Comparison of ENCODE assay signal across 19 cellular contexts in genomic region chr12:132522586-132523380, GRCh38. TPM values are rescaled to one million over a fixed set of nuclear protein-coding genes. Genes with fewer than 3 reads are reported as not detected.
A peak's percentile ranks its signal among the peaks of the same experiment; 100 is the strongest.
DNase-seq lines count a peak whose midpoint lies in the region; ATAC-seq lines count a peak whose summit lies in the region.
"Had no signal": no experiment of that assay in that cellular context is flagged by ENCODE, and none has a peak within 500 bp of the region (broad histone marks: within the 10 kb centered on the region; RNA-seq: fewer than 3 reads in every experiment).

No MANE protein-coding gene starts in this region.

- DNase-seq in A172 (ENCODE audit: low spot score) = peak; percentile 35
- peak; percentile 26 for DNase-seq in COLO668 (lab: John Stamatoyannopoulos, UW; ENCODE audit: unreplicated experiment)
- DNase-seq in NCI-H2171 treated with DMSO at 0.1 percent for 48 hours (lab: John Stamatoyannopoulos, UW) = peak; percentile 75
- peak; percentile 52 for DNase-seq in cerebellum (ENCODE audit: low spot score)
- DNase-seq in HuH-7 (ENCODE audit: low spot score) = no peak
- no peak for DNase-seq in SKM-1 (lab: John Stamatoyannopoulos, UW; ENCODE audit: unreplicated experiment)
- DNase-seq: activated CD4-positive, alpha-beta T cell treated with anti-CD3 and anti-CD28 coated beads for 1 hour; activated naive CD4-positive, alpha-beta T cell treated with Interleukin-2 at 50 U/mL for 16 hours; activated T-cell treated with anti-CD3 and anti-CD28 coated beads, Interleukin-2, amount 50 U/mL, for 4 hours; amniotic stem cell; EL; kidney glomerular epithelial cell; mesenchymal stem cell; NCI-H1436 treated with DMSO at 0.1 percent for 48 hours; NCI-H510A; PC-3; SIG-M5; T-cell had no signal

- no peak for ATAC-seq in HG02870 (IDR thresholded peaks at IDR 0.05; ENCODE audit: unreplicated experiment)

RNA-seq across cellular contexts. Expression of gene FBRSL1, which starts 32.8 kb away (rescaled TPM):
- total RNA-seq in A172 (2014; rRNA removed; shearing (Covaris generic)) = 12.6 and 22.5 TPM in 2 replicates
- total RNA-seq in cerebellum = 10.5 TPM

Comparison
In these comparisons a context has a peak if more than half of its experiments do, and no peak if none do; other contexts are left out.
1. DNase-seq: peak in A172 (single experiment), COLO668 (single experiment), NCI-H2171 treated with DMSO at 0.1 percent for 48 hours (single experiment) and cerebellum (single experiment); none in HuH-7 (single experiment) and SKM-1 (single experiment).